ENCODE assay signal across 8 cellular contexts in the genomic region with DNA sequence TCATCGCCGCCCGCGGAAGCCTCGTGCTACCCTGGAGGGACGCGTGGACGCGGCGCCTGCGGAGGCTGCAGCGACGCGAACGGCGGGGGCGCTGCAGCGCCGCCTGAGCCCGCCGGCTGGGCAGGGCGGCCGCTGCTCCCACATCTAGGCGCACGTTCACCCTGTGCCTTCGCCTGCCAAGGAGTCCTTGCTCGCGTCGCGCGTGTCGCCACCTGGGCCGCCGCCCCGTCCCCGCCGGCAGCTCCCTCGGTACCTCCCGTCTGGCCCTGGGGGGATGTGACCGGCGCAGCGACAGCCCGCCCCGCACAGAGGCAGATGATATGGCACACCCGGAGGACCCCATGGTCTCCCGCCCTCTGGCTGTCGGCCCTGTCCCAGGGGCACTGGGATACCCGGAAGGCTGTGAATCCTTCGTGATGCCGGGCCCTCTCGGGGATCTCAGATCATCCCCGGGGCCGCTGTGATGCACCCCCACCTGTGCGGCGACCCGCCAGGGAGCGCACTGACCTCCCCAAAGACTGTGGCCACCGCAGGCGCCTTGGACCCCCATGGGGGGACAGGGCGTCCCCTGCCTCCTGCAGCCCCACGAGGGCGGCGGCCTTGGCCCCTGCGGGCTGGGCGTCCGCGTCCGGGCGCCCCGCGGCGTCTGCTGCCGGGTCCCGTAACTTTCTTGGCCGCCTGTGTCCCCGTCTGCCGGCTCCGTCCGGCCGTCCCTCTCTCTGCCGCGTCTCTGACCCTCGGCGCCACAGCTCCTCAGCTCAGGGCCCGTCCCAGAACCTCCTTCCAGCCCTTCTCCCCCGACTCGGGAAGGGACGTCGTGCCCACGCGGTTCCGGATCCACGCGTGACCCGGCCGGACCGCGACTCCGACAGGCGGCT. TPM values are rescaled to one million over a fixed set of nuclear protein-coding genes. Genes with fewer than 3 reads are reported as not detected.
DNase-seq lines count a peak whose midpoint lies in the region; ATAC-seq and TF ChIP-seq lines count a peak whose summit lies in the region.

No MANE protein-coding gene starts in this region.

- H3K4me1 ChIP-seq in HAP-1: peaks cover 20% of the 10 kb centered on the region
- peaks cover 20 to 34% of the 10 kb centered on the region in 2 donors for H3K4me1 ChIP-seq in thoracic aorta (ENCODE audit: control insufficient read depth in 1 of 2, low read depth in 2 of 2)

- peak overlapping the region; percentile 69 for H3K4me3 Mint-ChIP-seq in natural killer cell treated with Interleukin-12 subunit alpha and Interleukin-12 subunit beta and Interleukin-15 and Interleukin-18, amount 100 ng/mL, for 72 hours

- no peaks in the 10 kb centered on the region for H3K36me3 Mint-ChIP-seq in natural killer cell treated with Interleukin-12 subunit alpha and Interleukin-12 subunit beta and Interleukin-15 and Interleukin-18, amount 100 ng/mL, for 72 hours

- H3K9me3 ChIP-seq in HAP-1 (no peaks in the 10 kb centered on the region), thoracic aorta (no peaks in the 10 kb centered on the region)

- ATAC-seq in natural killer cell treated with Interleukin-12 subunit alpha and Interleukin-12 subunit beta and Interleukin-15 and Interleukin-18, amount 100 ng/mL, for 72 hours: peak; percentile 64 to 70
- ATAC-seq in thoracic aorta (ENCODE audit: insufficient number of reproducible peaks, low FRiP score, low read depth): peak; percentile 12

- in situ Hi-C loops in HAP-1 (cut with MboI; ENCODE audit: low sequenced_read_pairs): no loop called here

- H3K36me3 ChIP-seq in HAP-1 (replicated peaks) (0 out of 2 replicates have a peak, but pooled peaks cover 3% of the 10 kb centered on the region), thoracic aorta (no peaks in the 10 kb centered on the region)

- peaks cover 0 to 23% of the 10 kb centered on the region in 2 donors for H3K4me1 Mint-ChIP-seq in natural killer cell treated with Interleukin-12 subunit alpha and Interleukin-12 subunit beta and Interleukin-15 and Interleukin-18, amount 100 ng/mL, for 72 hours (ENCODE audit: low read depth in 2 of 2)

- peak overlapping the region in 1 of 2 donors; percentile 64 for H3K27ac ChIP-seq in thoracic aorta

- no peaks in the 10 kb centered on the region for H3K27me3 ChIP-seq in HAP-1 (ENCODE audit: low read depth)
- no peaks in the 10 kb centered on the region for H3K27me3 ChIP-seq in thoracic aorta (replicated peaks; ENCODE audit: insufficient read depth)

- DNase-seq in D341Med (ENCODE audit: low spot score) (peak; percentile 61), HAP-1 (ENCODE audit: low spot score in 2 of 2) (peak; percentile 22 to 57), NOMO-1 treated with dmso at 0.1 percent for 144 hours (lab: John Stamatoyannopoulos, UW; ENCODE audit: unreplicated experiment) (peak; percentile 45), fibroblast of gingiva (ENCODE audit: low read depth) (peak; percentile 24), thoracic aorta (ENCODE audit: low spot score) (no peak), inferior parietal cortex (ENCODE audit: extremely low spot score) (no peak)
- peak; percentile 72 to 77 for DNase-seq in activated T-cell treated with anti-CD3 and anti-CD28 coated beads, Interleukin-2, amount 50 U/mL, for 48 hours
- DNase-seq in natural killer cell treated with Interleukin-12 subunit alpha and Interleukin-12 subunit beta and Interleukin-15 and Interleukin-18, amount 100 ng/mL, for 72 hours (ENCODE audit: low spot score): no peak

- TF ChIP-seq CTCF in thoracic aorta (IDR thresholded peaks at IDR 0.05): peak; percentile 38

- H3K27me3 Mint-ChIP-seq in natural killer cell treated with Interleukin-12 subunit alpha and Interleukin-12 subunit beta and Interleukin-15 and Interleukin-18, amount 100 ng/mL, for 72 hours: peaks cover 9 to 12% of the 10 kb centered on the region in 2 donors

- H3K9me3 Mint-ChIP-seq in natural killer cell treated with Interleukin-12 subunit alpha and Interleukin-12 subunit beta and Interleukin-15 and Interleukin-18, amount 100 ng/mL, for 72 hours: no peaks in the 10 kb centered on the region

- H3K27ac Mint-ChIP-seq in natural killer cell treated with Interleukin-12 subunit alpha and Interleukin-12 subunit beta and Interleukin-15 and Interleukin-18, amount 100 ng/mL, for 72 hours: no peak overlapping the region

- H3K4me3 ChIP-seq in HAP-1: peak overlapping the region; percentile 72
- peak overlapping the region; percentile 90 for H3K4me3 ChIP-seq in thoracic aorta

RNA-seq across cellular contexts. Expression of gene TBC1D24, which starts 0.7 kb away (rescaled TPM):
- total RNA-seq in natural killer cell treated with Interleukin-12 subunit alpha and Interleukin-12 subunit beta and Interleukin-15 and Interleukin-18, amount 100 ng/mL, for 72 hours: 10 to 100 TPM; 22.0 to 39.9 TPM
- 10 to 100 TPM; 14.5 to 15.0 TPM for total RNA-seq in thoracic aorta

RNA-seq across cellular contexts. Expression of gene NTN3, which starts 3.1 kb away (rescaled TPM):
- not detected for total RNA-seq in natural killer cell treated with Interleukin-12 subunit alpha and Interleukin-12 subunit beta and Interleukin-15 and Interleukin-18, amount 100 ng/mL, for 72 hours
- under 1 TPM in 1 of 2 donors, not detected in 1; 0.28 TPM for total RNA-seq in thoracic aorta

RNA-seq across cellular contexts. Expression of gene TEDC2, which starts 14.3 kb away (rescaled TPM):
- total RNA-seq in natural killer cell treated with Interleukin-12 subunit alpha and Interleukin-12 subunit beta and Interleukin-15 and Interleukin-18, amount 100 ng/mL, for 72 hours: 10 to 100 TPM in 1 of 2 donors, 1 to 10 TPM in 1; 8.6 to 39.0 TPM
- under 1 TPM in 1 of 2 donors, not detected in 1; 0.27 TPM for total RNA-seq in thoracic aorta

RNA-seq across cellular contexts. Expression of gene ATP6V0C, which starts 39.5 kb away (rescaled TPM):
- 100 to 1,000 TPM; 103 to 146 TPM for total RNA-seq in natural killer cell treated with Interleukin-12 subunit alpha and Interleukin-12 subunit beta and Interleukin-15 and Interleukin-18, amount 100 ng/mL, for 72 hours
- 10 to 100 TPM; 42.5 to 51.3 TPM for total RNA-seq in thoracic aorta

RNA-seq across cellular contexts. Expression of gene CCNF, which starts 45.0 kb away (rescaled TPM):
- total RNA-seq in natural killer cell treated with Interleukin-12 subunit alpha and Interleukin-12 subunit beta and Interleukin-15 and Interleukin-18, amount 100 ng/mL, for 72 hours: 10 to 100 TPM; 36.1 to 79.5 TPM
- total RNA-seq in thoracic aorta: 1 to 10 TPM in 1 of 2 donors, under 1 TPM in 1; 0.68 to 1.5 TPM

Comparison
In these comparisons a context has a peak if more than half of its experiments do, and no peak if none do; other contexts are left out.
1. DNase-seq: peak in D341Med (single experiment), HAP-1 (2 of 2), NOMO-1 treated with dmso at 0.1 percent for 144 hours (single experiment), activated T-cell treated with anti-CD3 and anti-CD28 coated beads, Interleukin-2, amount 50 U/mL, for 48 hours (2 of 2) and fibroblast of gingiva (single experiment); none in natural killer cell treated with Interleukin-12 subunit alpha and Interleukin-12 subunit beta and Interleukin-15 and Interleukin-18, amount 100 ng/mL, for 72 hours (single experiment), thoracic aorta (single experiment) and inferior parietal cortex (single experiment).
2. RNA of gene TEDC2, which starts 14.3 kb away (total RNA-seq): 8.6 to 39.0 TPM in natural killer cell treated with Interleukin-12 subunit alpha and Interleukin-12 subunit beta and Interleukin-15 and Interleukin-18, amount 100 ng/mL, for 72 hours; 0.27 TPM in thoracic aorta; every median in the first group is over 4 times any median in the second.